12 cellular contexts compared by ENCODE assay signal in genomic region chr18:7953085-7953958, GRCh38.
DNase-seq lines count a peak whose midpoint lies in the region; ATAC-seq and TF ChIP-seq lines count a peak whose summit lies in the region.
"Had no signal": no experiment of that assay in that cellular context is flagged by ENCODE, and none has a peak within 500 bp of the region (broad histone marks: within the 10 kb centered on the region; RNA-seq: fewer than 3 reads in every experiment).

No MANE protein-coding gene starts in this region.

- no peak for TF ChIP-seq CTCF in mucosa of descending colon (IDR thresholded peaks at IDR 0.05)

- H3K4me1 ChIP-seq in mucosa of descending colon (ENCODE audit: low read depth) (no peaks in the 10 kb centered on the region), Karpas-422 (ENCODE audit: low read length) (no peaks in the 10 kb centered on the region)

- H4K20me1 ChIP-seq in Karpas-422 (ENCODE audit: insufficient read depth, low read depth, low read length): no peaks in the 10 kb centered on the region

- peaks cover 17% of the 10 kb centered on the region for H3K4me1 Mint-ChIP-seq in activated naive CD4-positive, alpha-beta T cell treated with anti-CD3 and anti-CD28 coated beads, Interleukin-2, amount 10 ng/mL, durations not matched to agents 7 days and 5 days
- H3K4me1 Mint-ChIP-seq in activated naive CD4-positive, alpha-beta T cell treated with anti-CD3 and anti-CD28 coated beads for 36 hours (ENCODE audit: low read depth): peaks cover 22% of the 10 kb centered on the region
- H3K4me1 Mint-ChIP-seq: naive B cell had no signal

- intact Hi-C loops in activated naive CD4-positive, alpha-beta T cell treated with anti-CD3 and anti-CD28 coated beads for 36 hours (cut with micrococcal nuclease): loop anchor here (10.0 kb wide), 2 partner anchors 389 to 661 kb away; partner anchors contain the start of gene PTPRM
- intact Hi-C loops in mucosa of descending colon (cut with DNase I, micrococcal nuclease): no loop called here

- no peaks in the 10 kb centered on the region for H3K9me2 ChIP-seq in Karpas-422 (replicated peaks; ENCODE audit: insufficient read depth, low read length)

- no peak overlapping the region for H3K4me3 Mint-ChIP-seq in activated naive CD4-positive, alpha-beta T cell treated with anti-CD3 and anti-CD28 coated beads, Interleukin-2, amount 10 ng/mL, durations not matched to agents 7 days and 5 days
- H3K4me3 Mint-ChIP-seq in activated naive CD4-positive, alpha-beta T cell treated with anti-CD3 and anti-CD28 coated beads for 36 hours: no peak overlapping the region
- H3K4me3 Mint-ChIP-seq: naive B cell had no signal

- H2AFZ ChIP-seq in Karpas-422 (ENCODE audit: low read length): no peak overlapping the region

- H3K9me3 Mint-ChIP-seq in activated naive CD4-positive, alpha-beta T cell treated with anti-CD3 and anti-CD28 coated beads, Interleukin-2, amount 10 ng/mL, durations not matched to agents 7 days and 5 days: peaks cover 3% of the 10 kb centered on the region
- H3K9me3 Mint-ChIP-seq in activated naive CD4-positive, alpha-beta T cell treated with anti-CD3 and anti-CD28 coated beads for 36 hours: no peaks in the 10 kb centered on the region

- H3K27me3 ChIP-seq in Karpas-422 (ENCODE audit: low read length): no peaks in the 10 kb centered on the region

- H3K9me3 ChIP-seq in mucosa of descending colon: no peaks in the 10 kb centered on the region
- H3K9me3 ChIP-seq in Karpas-422 (ENCODE audit: low read length): no peaks in the 10 kb centered on the region

- no peaks in the 10 kb centered on the region for H3K36me3 Mint-ChIP-seq in activated naive CD4-positive, alpha-beta T cell treated with anti-CD3 and anti-CD28 coated beads, Interleukin-2, amount 10 ng/mL, durations not matched to agents 7 days and 5 days
- no peaks in the 10 kb centered on the region for H3K36me3 Mint-ChIP-seq in activated naive CD4-positive, alpha-beta T cell treated with anti-CD3 and anti-CD28 coated beads for 36 hours (ENCODE audit: low read depth)
- H3K36me3 Mint-ChIP-seq: naive B cell had no signal

- H3K27me3 Mint-ChIP-seq in activated naive CD4-positive, alpha-beta T cell treated with anti-CD3 and anti-CD28 coated beads, Interleukin-2, amount 10 ng/mL, durations not matched to agents 7 days and 5 days: no peaks in the 10 kb centered on the region
- no peaks in the 10 kb centered on the region for H3K27me3 Mint-ChIP-seq in activated naive CD4-positive, alpha-beta T cell treated with anti-CD3 and anti-CD28 coated beads for 36 hours (ENCODE audit: low read depth)
- H3K27me3 Mint-ChIP-seq: naive B cell had no signal

- no peak overlapping the region for H3K4me2 ChIP-seq in Karpas-422 (ENCODE audit: low read depth, low read length, poor library complexity, severe bottlenecking)

- CTCF ChIA-PET in activated naive CD4-positive, alpha-beta T cell treated with anti-CD3 and anti-CD28 coated beads, Interleukin-2, amount 10 ng/mL, durations not matched to agents 7 days and 5 days (lab: Charles Lee): no interaction called here
- CTCF ChIA-PET in activated naive CD4-positive, alpha-beta T cell treated with anti-CD3 and anti-CD28 coated beads for 36 hours (lab: Charles Lee): no interaction called here

- peak overlapping the region; percentile 55 for H3K27ac Mint-ChIP-seq in activated naive CD4-positive, alpha-beta T cell treated with anti-CD3 and anti-CD28 coated beads, Interleukin-2, amount 10 ng/mL, durations not matched to agents 7 days and 5 days
- no peak overlapping the region for H3K27ac Mint-ChIP-seq in activated naive CD4-positive, alpha-beta T cell treated with anti-CD3 and anti-CD28 coated beads for 36 hours
- H3K27ac Mint-ChIP-seq: naive B cell had no signal

- H3K36me3 ChIP-seq in mucosa of descending colon (ENCODE audit: low read depth) (no peaks in the 10 kb centered on the region), Karpas-422 (ENCODE audit: insufficient read depth, low read length) (no peaks in the 10 kb centered on the region)

- no peak overlapping the region for H3K27ac ChIP-seq in Karpas-422 (ENCODE audit: low read length)

- no peak overlapping the region for H3K9ac ChIP-seq in Karpas-422 (ENCODE audit: low read length)

- H3K4me3 ChIP-seq in mucosa of descending colon (no peak overlapping the region), Karpas-422 (ENCODE audit: low read length) (no peak overlapping the region)

- ATAC-seq in GM21717 (IDR thresholded peaks at IDR 0.05; ENCODE audit: unreplicated experiment): peak; percentile 89
- ATAC-seq in HG03469 (IDR thresholded peaks at IDR 0.05; ENCODE audit: unreplicated experiment): peak; percentile 48
- ATAC-seq in mucosa of descending colon: peak; percentile 58

- H3K79me2 ChIP-seq in Karpas-422 (ENCODE audit: low read length): no peaks in the 10 kb centered on the region

- DNase-seq in activated naive CD4-positive, alpha-beta T cell treated with anti-CD3 and anti-CD28 coated beads, Interleukin-2, amount 10 ng/mL, durations not matched to agents 7 days and 5 days: no peak
- DNase-seq in activated naive CD4-positive, alpha-beta T cell treated with anti-CD3 and anti-CD28 coated beads for 36 hours: no peak
- DNase-seq in mucosa of descending colon (no peak), NCI-H1417 (lab: John Stamatoyannopoulos, UW) (no peak), RKO (ENCODE audit: low spot score) (no peak), Karpas-422 (no peak)
- DNase-seq: effector CD4-positive, alpha-beta T cell; hypothalamus; naive B cell; T-helper 9 cell had no signal
